14 cellular contexts compared by ENCODE assay signal in genomic region chr1:197313713-197314112, GRCh38. TPM values are rescaled to one million over a fixed set of nuclear protein-coding genes. Genes with fewer than 3 reads are reported as not detected.
A peak's percentile ranks its signal among the peaks of the same experiment; 100 is the strongest.
DNase-seq lines count a peak whose midpoint lies in the region; TF ChIP-seq lines count a peak whose summit lies in the region.
"Had no signal": no experiment of that assay in that cellular context is flagged by ENCODE, and none has a peak within 500 bp of the region (broad histone marks: within the 10 kb centered on the region; RNA-seq: fewer than 3 reads in every experiment).

No MANE protein-coding gene starts in this region.

- no peak for TF ChIP-seq CTCF in Caco-2 (IDR thresholded peaks at IDR 0.05; ENCODE audit: insufficient read depth in 1 of 2, low read depth in 1 of 2, low read length in 1 of 2, severe bottlenecking in 1 of 2, unreplicated experiment in 1 of 2)
- TF ChIP-seq CTCF in Calu3 (IDR thresholded peaks at IDR 0.05; ENCODE audit: unreplicated experiment) = no peak
- TF ChIP-seq CTCF in nephron (IDR thresholded peaks at IDR 0.05; ENCODE audit: unreplicated experiment in 3 of 3) = no peak
- TF ChIP-seq CTCF in spleen (IDR thresholded peaks at IDR 0.05 in 8 of 11, conservative IDR thresholded peaks at IDR 0.05 in 3 of 11) = no peak
- TF ChIP-seq CTCF in tibial nerve (IDR thresholded peaks at IDR 0.05) = no peak

- no TSS peak for BruUV-seq in Caco-2 (replicated peaks; lab: Mats Ljungman, UMichigan)
- BruUV-seq in Calu3 (replicated peaks; lab: Mats Ljungman, UMichigan) = no TSS peak

- CTCF ChIA-PET in Caco-2 (lab: Charles Lee) = no interaction called here
- CTCF ChIA-PET in Calu3 (lab: Charles Lee) = interaction anchor here (1.8 kb wide), 1 partner anchor 90 kb away, joined by 12 read pairs; no protein-coding TSS in a partner anchor

- H3K9me3 Mint-ChIP-seq in Caco-2 (ENCODE audit: unreplicated experiment) (no peaks in the 10 kb centered on the region), Calu3 (ENCODE audit: low read depth, unreplicated experiment) (no peaks in the 10 kb centered on the region), nephron (no peaks in the 10 kb centered on the region)
- H3K9me3 Mint-ChIP-seq: CD4-positive, alpha-beta T cell had no signal

- H3K27me3 Mint-ChIP-seq in Caco-2 (ENCODE audit: insufficient read depth, unreplicated experiment) (no peaks in the 10 kb centered on the region), Calu3 (ENCODE audit: unreplicated experiment) (no peaks in the 10 kb centered on the region), nephron (ENCODE audit: low read depth) (no peaks in the 10 kb centered on the region)
- H3K27me3 Mint-ChIP-seq: CD4-positive, alpha-beta T cell had no signal

- H3K27me3 ChIP-seq in Caco-2 (replicated peaks; ENCODE audit: control insufficient read depth, insufficient read depth, low read length) = no peaks in the 10 kb centered on the region
- H3K27me3 ChIP-seq in spleen (replicated peaks in 1 of 7) = no peaks in the 10 kb centered on the region
- H3K27me3 ChIP-seq in tibial nerve = no peaks in the 10 kb centered on the region

- intact Hi-C loops in Caco-2 (cut with micrococcal nuclease; ENCODE audit: unreplicated experiment) (loop anchor here (1.0 to 2.0 kb wide), 3 partner anchors 61 to 139 kb away; no protein-coding TSS in a partner anchor), Calu3 (cut with micrococcal nuclease; ENCODE audit: unreplicated experiment) (loop anchor here (1.0 to 5.0 kb wide), 3 partner anchors 46 to 133 kb away; partner anchors contain the start of gene CRB1), spleen (cut with DNase I; ENCODE audit: low total_unique reads) (no loop called here)

- no peaks in the 10 kb centered on the region for H3K36me3 ChIP-seq in Caco-2 (ENCODE audit: control insufficient read depth, insufficient read depth, low read length)
- H3K36me3 ChIP-seq in spleen = no peaks in the 10 kb centered on the region
- H3K36me3 ChIP-seq in tibial nerve = no peaks in the 10 kb centered on the region

- H3K36me3 Mint-ChIP-seq in Caco-2 (ENCODE audit: insufficient read depth, unreplicated experiment) (no peaks in the 10 kb centered on the region), Calu3 (ENCODE audit: insufficient read depth, unreplicated experiment) (no peaks in the 10 kb centered on the region), nephron (ENCODE audit: low read depth) (peaks cover 3% of the 10 kb centered on the region)

- no peak overlapping the region for H3K4me3 ChIP-seq in Caco-2 (ENCODE audit: low read depth, low read length)
- H3K4me3 ChIP-seq in spleen = no peak overlapping the region
- no peak overlapping the region for H3K4me3 ChIP-seq in tibial nerve
- H3K4me3 ChIP-seq: GM23248 had no signal

- no peaks in the 10 kb centered on the region; the same call in 1 of the 2 replicates for H3K9me3 ChIP-seq in Caco-2
- H3K9me3 ChIP-seq in spleen = no peaks in the 10 kb centered on the region
- H3K9me3 ChIP-seq in tibial nerve = no peaks in the 10 kb centered on the region

- TF ChIP-seq EP300 in tibial nerve (IDR thresholded peaks at IDR 0.05) = no peak

- peak overlapping the region; percentile 30 for H3K4me3 Mint-ChIP-seq in Caco-2 (ENCODE audit: unreplicated experiment)
- peak overlapping the region; percentile 8 for H3K4me3 Mint-ChIP-seq in Calu3 (ENCODE audit: low read depth, unreplicated experiment)
- H3K4me3 Mint-ChIP-seq in nephron = no peak overlapping the region
- H3K4me3 Mint-ChIP-seq: B cell; CD4-positive, alpha-beta T cell had no signal

- H3K27ac Mint-ChIP-seq in Caco-2 (ENCODE audit: unreplicated experiment) = peak overlapping the region; percentile 14
- H3K27ac Mint-ChIP-seq in Calu3 (ENCODE audit: unreplicated experiment) = peak overlapping the region; percentile 12
- H3K27ac Mint-ChIP-seq in nephron = peak overlapping the region in 2 of 3 experiments; percentile 58 to 77
- H3K27ac Mint-ChIP-seq: B cell; CD4-positive, alpha-beta T cell had no signal

- POLR2A ChIA-PET in Caco-2 (lab: Charles Lee) = no interaction called here

- H3K4me1 Mint-ChIP-seq in Caco-2 (ENCODE audit: low read depth, unreplicated experiment) (peaks cover 21% of the 10 kb centered on the region), Calu3 (ENCODE audit: low read depth, unreplicated experiment) (peaks cover 22% of the 10 kb centered on the region), nephron (peaks cover 5% of the 10 kb centered on the region)
- H3K4me1 Mint-ChIP-seq: B cell had no signal

- WGBS in spleen, 5 donors = 55 to 87% (median 70%) methylated on average over 5 of the region's 5 CpGs
- WGBS in tibial nerve, 2 donors = 65 to 78% methylated on average over 5 of the region's 5 CpGs

- H3K4me1 ChIP-seq in Caco-2 = peaks cover 21% of the 10 kb centered on the region
- H3K4me1 ChIP-seq in spleen = no peaks in the 10 kb centered on the region
- peaks cover 0 to 4% (median 0%) of the 10 kb centered on the region in 4 donors for H3K4me1 ChIP-seq in tibial nerve

- H3K27ac ChIP-seq in caudate nucleus (ENCODE audit: low read depth, low read length) (peak overlapping the region; percentile 91), spleen (no peak overlapping the region), tibial nerve (no peak overlapping the region)
- H3K27ac ChIP-seq: GM23248 had no signal

- peak in 1 of 2 experiments; percentile 39 for DNase-seq in Caco-2
- DNase-seq in Calu3 = no peak
- DNase-seq in caudate nucleus (lab: John Stamatoyannopoulos, UW) = no peak
- DNase-seq in spleen = no peak
- no peak for DNase-seq in tibial nerve (ENCODE audit: low spot score in 2 of 2)
- DNase-seq in HT-29 (ENCODE audit: low spot score) = no peak
- DNase-seq: C1 segment of cervical spinal cord; CD4-positive, alpha-beta T cell; DMS 273 treated with DMSO at 0.1 percent for 48 hours; GM23248; H7 had no signal

- TF ChIP-seq POLR2A in spleen (IDR thresholded peaks at IDR 0.05) (no peak), tibial nerve (IDR thresholded peaks at IDR 0.05) (no peak)

RNA-seq across cellular contexts. Expression of gene CRB1, which starts 45.7 kb away (rescaled TPM):
- total RNA-seq in Caco-2 (2022) (not detected in 2 replicates), Calu3 (2022) (not detected in 2 replicates), spleen (under 1 TPM in 6 of 7 donors, not detected in 1; 0.09 to 0.49 (median 0.21) TPM), tibial nerve (1 to 10 TPM in 3 of 4 donors, under 1 TPM in 1; 0.60 to 4.0 (median 1.7) TPM)
- polyA plus RNA-seq in spleen = under 1 TPM; 0.05 to 0.30 (median 0.06) TPM
- not detected in 2 replicates for total RNA-seq in HT-29 (2014; rRNA removed; shearing (Covaris generic))
- total RNA-seq: B cell, Daoy, H7 had no signal
- polyA plus RNA-seq: GM23248 had no signal

Comparison
In these comparisons a context has a peak if more than half of its experiments do, and no peak if none do; other contexts are left out.
1. H3K27ac Mint-ChIP-seq: peak in every context shown above with its lines; median percentile 68 in nephron; 14 in Caco-2; 12 in Calu3.
2. H3K4me3 Mint-ChIP-seq: peak in Caco-2 (single experiment) and Calu3 (single experiment); none in nephron (0 of 3).